8 cellular contexts compared by ENCODE assay signal in genomic region chr2:26144953-26145680, GRCh38. TPM values are rescaled to one million over a fixed set of nuclear protein-coding genes. Genes with fewer than 3 reads are reported as not detected.
DNase-seq lines count a peak whose midpoint lies in the region; ATAC-seq and TF ChIP-seq lines count a peak whose summit lies in the region.

No MANE protein-coding gene starts in this region.

- ATAC-seq in SK-N-SH treated with all-trans-retinoic acid at 6 μM for 48 hours (peak; percentile 72), left ventricle myocardium superior (peak; percentile 67), GM19463 (IDR thresholded peaks at IDR 0.05; ENCODE audit: unreplicated experiment) (no peak), GM21381 (IDR thresholded peaks at IDR 0.05; ENCODE audit: unreplicated experiment) (no peak)
- ATAC-seq in activated naive CD8-positive, alpha-beta T cell treated with anti-CD3 and anti-CD28 coated beads, Interleukin-2, amount 50 U/mL, for 24 hours, result peak; percentile 69

- intact Hi-C loops in left ventricle myocardium superior (cut with micrococcal nuclease), result loop anchor here (10.0 kb wide), 2 partner anchors 60 to 190 kb away; no protein-coding TSS in a partner anchor

- H3K4me3 Mint-ChIP-seq in activated naive CD8-positive, alpha-beta T cell treated with anti-CD3 and anti-CD28 coated beads, Interleukin-2, amount 50 U/mL, for 24 hours, result no peak overlapping the region

- no peaks in the 10 kb centered on the region for H3K36me3 Mint-ChIP-seq in activated naive CD8-positive, alpha-beta T cell treated with anti-CD3 and anti-CD28 coated beads, Interleukin-2, amount 50 U/mL, for 24 hours (ENCODE audit: low read depth)

- peaks cover 8% of the 10 kb centered on the region for H3K27me3 Mint-ChIP-seq in activated naive CD8-positive, alpha-beta T cell treated with anti-CD3 and anti-CD28 coated beads, Interleukin-2, amount 50 U/mL, for 24 hours

- no peak overlapping the region for H3K27ac Mint-ChIP-seq in activated naive CD8-positive, alpha-beta T cell treated with anti-CD3 and anti-CD28 coated beads, Interleukin-2, amount 50 U/mL, for 24 hours

- no peaks in the 10 kb centered on the region for H3K4me1 Mint-ChIP-seq in activated naive CD8-positive, alpha-beta T cell treated with anti-CD3 and anti-CD28 coated beads, Interleukin-2, amount 50 U/mL, for 24 hours

- DNase-seq in ELF-1 (ENCODE audit: low read depth, low spot score), result peak; percentile 73
- peak; percentile 51 for DNase-seq in M059J (ENCODE audit: low read depth)
- DNase-seq in activated naive CD8-positive, alpha-beta T cell treated with anti-CD3 and anti-CD28 coated beads, Interleukin-2, amount 50 U/mL, for 24 hours, result peak; percentile 65
- DNase-seq in left ventricle myocardium superior, result peak; percentile 63
- peak; percentile 38 for DNase-seq in renal cortical epithelial cell (ENCODE audit: low read depth)

- H3K9me3 Mint-ChIP-seq in activated naive CD8-positive, alpha-beta T cell treated with anti-CD3 and anti-CD28 coated beads, Interleukin-2, amount 50 U/mL, for 24 hours, result no peaks in the 10 kb centered on the region

TF ChIP-seq in SK-N-SH treated with all-trans-retinoic acid at 6 μM for 48 hours, 23 proteins besides CTCF, POLR2A, EP300 and RAD21:
- TF ChIP-seq ZFP3 (CRISPR knock-in tag; IDR thresholded peaks at IDR 0.05) (no peak), OSR1 (CRISPR knock-in tag; IDR thresholded peaks at IDR 0.05) (no peak), ZFP30 (CRISPR knock-in tag; IDR thresholded peaks at IDR 0.05) (no peak), PPARA (CRISPR knock-in tag; IDR thresholded peaks at IDR 0.05; ENCODE audit: borderline replicate concordance) (no peak), ARNTL (CRISPR knock-in tag; IDR thresholded peaks at IDR 0.05; ENCODE audit: borderline replicate concordance, low read depth) (no peak), SNAI2 (CRISPR knock-in tag; IDR thresholded peaks at IDR 0.05) (no peak), GLIS3 (CRISPR knock-in tag; IDR thresholded peaks at IDR 0.05) (no peak), CSDC2 (CRISPR knock-in tag; IDR thresholded peaks at IDR 0.05) (no peak), ZNF565 (CRISPR knock-in tag; conservative IDR thresholded peaks at IDR 0.05; ENCODE audit: low read depth) (no peak), ZNF8 (CRISPR knock-in tag; IDR thresholded peaks at IDR 0.05) (no peak), ESRRG (CRISPR knock-in tag; IDR thresholded peaks at IDR 0.05) (no peak), ISL1 (CRISPR knock-in tag; IDR thresholded peaks at IDR 0.05) (no peak), ZC3H10 (CRISPR knock-in tag; IDR thresholded peaks at IDR 0.05) (no peak)
- TF ChIP-seq, protein P1, sequence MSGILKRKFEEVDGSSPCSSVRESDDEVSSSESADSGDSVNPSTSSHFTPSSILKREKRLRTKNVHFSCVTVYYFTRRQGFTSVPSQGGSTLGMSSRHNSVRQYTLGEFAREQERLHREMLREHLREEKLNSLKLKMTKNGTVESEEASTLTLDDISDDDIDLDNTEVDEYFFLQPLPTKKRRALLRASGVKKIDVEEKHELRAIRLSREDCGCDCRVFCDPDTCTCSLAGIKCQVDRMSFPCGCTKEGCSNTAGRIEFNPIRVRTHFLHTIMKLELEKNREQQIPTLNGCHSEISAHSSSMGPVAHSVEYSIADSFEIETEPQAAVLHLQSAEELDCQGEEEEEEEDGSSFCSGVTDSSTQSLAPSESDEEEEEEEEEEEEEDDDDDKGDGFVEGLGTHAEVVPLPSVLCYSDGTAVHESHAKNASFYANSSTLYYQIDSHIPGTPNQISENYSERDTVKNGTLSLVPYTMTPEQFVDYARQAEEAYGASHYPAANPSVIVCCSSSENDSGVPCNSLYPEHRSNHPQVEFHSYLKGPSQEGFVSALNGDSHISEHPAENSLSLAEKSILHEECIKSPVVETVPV (CRISPR knock-in tag; IDR thresholded peaks at IDR 0.05), result no peak
- TF ChIP-seq, protein P2, sequence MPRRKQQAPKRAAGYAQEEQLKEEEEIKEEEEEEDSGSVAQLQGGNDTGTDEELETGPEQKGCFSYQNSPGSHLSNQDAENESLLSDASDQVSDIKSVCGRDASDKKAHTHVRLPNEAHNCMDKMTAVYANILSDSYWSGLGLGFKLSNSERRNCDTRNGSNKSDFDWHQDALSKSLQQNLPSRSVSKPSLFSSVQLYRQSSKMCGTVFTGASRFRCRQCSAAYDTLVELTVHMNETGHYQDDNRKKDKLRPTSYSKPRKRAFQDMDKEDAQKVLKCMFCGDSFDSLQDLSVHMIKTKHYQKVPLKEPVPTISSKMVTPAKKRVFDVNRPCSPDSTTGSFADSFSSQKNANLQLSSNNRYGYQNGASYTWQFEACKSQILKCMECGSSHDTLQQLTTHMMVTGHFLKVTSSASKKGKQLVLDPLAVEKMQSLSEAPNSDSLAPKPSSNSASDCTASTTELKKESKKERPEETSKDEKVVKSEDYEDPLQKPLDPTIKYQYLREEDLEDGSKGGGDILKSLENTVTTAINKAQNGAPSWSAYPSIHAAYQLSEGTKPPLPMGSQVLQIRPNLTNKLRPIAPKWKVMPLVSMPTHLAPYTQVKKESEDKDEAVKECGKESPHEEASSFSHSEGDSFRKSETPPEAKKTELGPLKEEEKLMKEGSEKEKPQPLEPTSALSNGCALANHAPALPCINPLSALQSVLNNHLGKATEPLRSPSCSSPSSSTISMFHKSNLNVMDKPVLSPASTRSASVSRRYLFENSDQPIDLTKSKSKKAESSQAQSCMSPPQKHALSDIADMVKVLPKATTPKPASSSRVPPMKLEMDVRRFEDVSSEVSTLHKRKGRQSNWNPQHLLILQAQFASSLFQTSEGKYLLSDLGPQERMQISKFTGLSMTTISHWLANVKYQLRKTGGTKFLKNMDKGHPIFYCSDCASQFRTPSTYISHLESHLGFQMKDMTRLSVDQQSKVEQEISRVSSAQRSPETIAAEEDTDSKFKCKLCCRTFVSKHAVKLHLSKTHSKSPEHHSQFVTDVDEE (CRISPR knock-in tag; IDR thresholded peaks at IDR 0.05), result no peak
- TF ChIP-seq, protein P3, sequence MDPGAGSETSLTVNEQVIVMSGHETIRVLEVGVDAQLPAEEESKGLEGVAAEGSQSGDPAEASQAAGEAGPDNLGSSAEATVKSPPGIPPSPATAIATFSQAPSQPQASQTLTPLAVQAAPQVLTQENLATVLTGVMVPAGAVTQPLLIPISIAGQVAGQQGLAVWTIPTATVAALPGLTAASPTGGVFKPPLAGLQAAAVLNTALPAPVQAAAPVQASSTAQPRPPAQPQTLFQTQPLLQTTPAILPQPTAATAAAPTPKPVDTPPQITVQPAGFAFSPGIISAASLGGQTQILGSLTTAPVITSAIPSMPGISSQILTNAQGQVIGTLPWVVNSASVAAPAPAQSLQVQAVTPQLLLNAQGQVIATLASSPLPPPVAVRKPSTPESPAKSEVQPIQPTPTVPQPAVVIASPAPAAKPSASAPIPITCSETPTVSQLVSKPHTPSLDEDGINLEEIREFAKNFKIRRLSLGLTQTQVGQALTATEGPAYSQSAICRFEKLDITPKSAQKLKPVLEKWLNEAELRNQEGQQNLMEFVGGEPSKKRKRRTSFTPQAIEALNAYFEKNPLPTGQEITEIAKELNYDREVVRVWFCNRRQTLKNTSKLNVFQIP (CRISPR knock-in tag; IDR thresholded peaks at IDR 0.05; ENCODE audit: borderline replicate concordance, low read depth), result no peak
TF ChIP-seq in SK-N-SH treated with all-trans-retinoic acid at 6 μM for 48 hours: peak in this region for 0.

RNA-seq across cellular contexts. Expression of gene GAREM2, which starts 27.8 kb away (rescaled TPM):
- 0.20 TPM in 1 of 2 replicates, not detected in the other for total RNA-seq in M059J (2014; rRNA removed; shearing (Covaris generic))
- total RNA-seq in left ventricle myocardium superior (3.6 TPM), renal cortical epithelial cell (0.69 and 3.0 TPM in 2 replicates)

Comparison
In these comparisons a context has a peak if more than half of its experiments do, and no peak if none do; other contexts are left out.
1. ATAC-seq: peak in SK-N-SH treated with all-trans-retinoic acid at 6 μM for 48 hours (single experiment), activated naive CD8-positive, alpha-beta T cell treated with anti-CD3 and anti-CD28 coated beads, Interleukin-2, amount 50 U/mL, for 24 hours (single experiment) and left ventricle myocardium superior (single experiment); none in GM19463 (single experiment) and GM21381 (single experiment).
2. Peak in every context shown above with its lines, with median percentiles within 50 percentile points of each other: DNase-seq.